9 cellular contexts compared by ENCODE assay signal in genomic region chr2:68367918-68368656, GRCh38. TPM values are rescaled to one million over a fixed set of nuclear protein-coding genes. Genes with fewer than 3 reads are reported as not detected.
A peak's percentile ranks its signal among the peaks of the same experiment; 100 is the strongest.
DNase-seq lines count a peak whose midpoint lies in the region; TF ChIP-seq lines count a peak whose summit lies in the region.
"Had no signal": no experiment of that assay in that cellular context is flagged by ENCODE, and none has a peak within 500 bp of the region (broad histone marks: within the 10 kb centered on the region; RNA-seq: fewer than 3 reads in every experiment).

No MANE protein-coding gene starts in this region.

- no peaks in the 10 kb centered on the region for H3K9me2 ChIP-seq in GM23248 (ENCODE audit: insufficient read depth)

- no peaks in the 10 kb centered on the region for H3K27me3 ChIP-seq in GM23248 (replicated peaks; ENCODE audit: insufficient read depth)

- no peaks in the 10 kb centered on the region for H3K79me2 ChIP-seq in GM23248 (ENCODE audit: insufficient read depth)

- H3K4me2 ChIP-seq in GM23248 (ENCODE audit: unreplicated experiment) = peak overlapping the region; percentile 36

- H2AFZ ChIP-seq in GM23248 = peak overlapping the region; percentile 43

- DNase-seq in GM23248 (peak; percentile 10), OCI-M1 (lab: John Stamatoyannopoulos, UW) (peak; percentile 64), fibroblast of pulmonary artery (ENCODE audit: low read depth) (peak; percentile 3), HK-2 (ENCODE audit: unreplicated experiment) (no peak)
- no peak for DNase-seq in central memory CD4-positive, alpha-beta T cell
- no peak for DNase-seq in stimulated activated naive CD4-positive, alpha-beta T cell treated with Interleukin-2 at 50 U/mL for 16 hours (lab: John Stamatoyannopoulos, UW)
- DNase-seq: activated T-cell treated with anti-CD3 and anti-CD28 coated beads, Interleukin-2, amount 50 U/mL, for 1 hour had no signal

- peak overlapping the region; percentile 11; the same call in 1 of the 2 replicates for H3K4me3 ChIP-seq in GM23248
- no peak overlapping the region for H3K4me3 ChIP-seq in fibroblast of pulmonary artery (replicated peaks; ENCODE audit: low read depth, low read length)
- peak overlapping the region in 2 of 7 experiments; percentile 26 to 35 for H3K4me3 ChIP-seq in skin epidermis

- H3F3A ChIP-seq in GM23248 (ENCODE audit: insufficient read depth) = peaks cover 26% of the 10 kb centered on the region

- no peaks in the 10 kb centered on the region for H3K9me3 ChIP-seq in GM23248 (ENCODE audit: low read depth)

- 21 to 29% methylated on average over 5 of the region's 5 CpGs for WGBS in GM23248 (ENCODE audit: low coverage in 1 of 2, low lambda C conversion rate in 2 of 2, missing lambda C conversion rate in 2 of 2), 2 experiments

- no peak for TF ChIP-seq CTCF in fibroblast of pulmonary artery (IDR thresholded peaks at IDR 0.05; ENCODE audit: low read length, missing control alignments)

- no peaks in the 10 kb centered on the region for H3K36me3 ChIP-seq in GM23248 (ENCODE audit: low read depth)

- peaks cover 14% of the 10 kb centered on the region for H3K4me1 ChIP-seq in GM23248 (ENCODE audit: insufficient read depth)

- H4K20me1 ChIP-seq in GM23248 (ENCODE audit: insufficient read depth) = no peaks in the 10 kb centered on the region

- peak overlapping the region; percentile 63 for H3K9ac ChIP-seq in GM23248

- in situ Hi-C loops in GM23248 (cut with MboI) = no loop called here

- peak overlapping the region; percentile 60 for H3K27ac ChIP-seq in GM23248
- peak overlapping the region in 13 of 21 experiments; percentile 21 to 89 (median 57) for H3K27ac ChIP-seq in skin epidermis

RNA-seq across cellular contexts. Expression of gene PLEK, which starts 3.0 kb away (rescaled TPM):
- not detected in 2 replicates for total RNA-seq in GM23248 (2014; rRNA removed; shearing (Covaris generic))
- polyA plus RNA-seq in GM23248 (2016; fragmentation: Nextera tagmentation; extraction: Ambion mirVana) = 0.15 and 0.39 TPM in 2 replicates

RNA-seq across cellular contexts. Expression of gene CNRIP1, which starts 48.3 kb away (rescaled TPM):
- 21.8 and 37.7 TPM in 2 replicates for total RNA-seq in GM23248 (2014; rRNA removed; shearing (Covaris generic))
- polyA plus RNA-seq in GM23248 (2016; fragmentation: Nextera tagmentation; extraction: Ambion mirVana) = 38.7 and 41.5 TPM in 2 replicates
- total RNA-seq: T-helper 1 cell treated with Interleukin-12 subunit alpha and Interleukin-12 subunit beta and Interleukin-4 antibody, amounts not matched to agents 30 ng/mL and 1 ng/mL, for 36 hours had no signal

Comparison
In these comparisons a context has a peak if more than half of its experiments do, and no peak if none do; other contexts are left out.
1. DNase-seq: peak in GM23248 (single experiment), OCI-M1 (single experiment) and fibroblast of pulmonary artery (single experiment); none in central memory CD4-positive, alpha-beta T cell (single experiment), HK-2 (single experiment) and stimulated activated naive CD4-positive, alpha-beta T cell treated with Interleukin-2 at 50 U/mL for 16 hours (single experiment).